Comparison of ENCODE assay signal across 8 cellular contexts in genomic region chr10:50552771-50553535, GRCh38.
A peak's percentile ranks its signal among the peaks of the same experiment; 100 is the strongest.
DNase-seq lines count a peak whose midpoint lies in the region; ATAC-seq and TF ChIP-seq lines count a peak whose summit lies in the region.

No MANE protein-coding gene starts in this region.

- no peak overlapping the region for H3K4me3 Mint-ChIP-seq in GM23338

- H3K4me3 ChIP-seq in GM23338, result no peak overlapping the region
- no peak overlapping the region for H3K4me3 ChIP-seq in fibroblast of pulmonary artery (replicated peaks; ENCODE audit: low read depth, low read length)
- no peak overlapping the region for H3K4me3 ChIP-seq in upper lobe of left lung
- no peak overlapping the region for H3K4me3 ChIP-seq in thyroid gland (replicated peaks in 1 of 3)

- peaks cover 16% of the 10 kb centered on the region; the same call in 1 of the 3 replicates for H3K36me3 Mint-ChIP-seq in GM23338 (ENCODE audit: low read depth)

- H3K36me3 ChIP-seq in GM23338 (ENCODE audit: insufficient read depth), result no peaks in the 10 kb centered on the region
- H3K36me3 ChIP-seq in upper lobe of left lung, result no peaks in the 10 kb centered on the region
- no peaks in the 10 kb centered on the region for H3K36me3 ChIP-seq in thyroid gland

- H3K27ac ChIP-seq in GM23338 (ENCODE audit: low read depth) (no peak overlapping the region), upper lobe of left lung (peak overlapping the region in 2 of 4 donors; percentile 43 to 52), thyroid gland (no peak overlapping the region)

- intact Hi-C loops in thyroid gland (cut with DNase I), result no loop called here

- WGBS in upper lobe of left lung, 2 donors, result 65 to 70% methylated on average over 4 of the region's 4 CpGs
- 84 to 89% methylated on average over 4 of the region's 4 CpGs for WGBS in thyroid gland, 2 donors

- peaks cover 2% of the 10 kb centered on the region for H3K27me3 Mint-ChIP-seq in GM23338 (ENCODE audit: insufficient read depth, low read depth, poor library complexity)

- H3K79me2 ChIP-seq in GM23338 (replicated peaks; ENCODE audit: insufficient read depth), result peaks cover 66% of the 10 kb centered on the region

- peak overlapping the region; percentile 33 for H3K27ac Mint-ChIP-seq in GM23338

- H3F3A ChIP-seq in GM23338 (replicated peaks; ENCODE audit: low read depth), result no peaks in the 10 kb centered on the region; the same call in 1 of the 2 replicates

- TF ChIP-seq CTCF in GM12872 (IDR thresholded peaks at IDR 0.05; ENCODE audit: insufficient read depth, low read depth, low read length), result peak; percentile 52
- TF ChIP-seq CTCF in GM23338 (conservative IDR thresholded peaks at IDR 0.05; ENCODE audit: low read depth in 2 of 2), result peak; percentile 45 to 60
- peak; percentile 33 for TF ChIP-seq CTCF in fibroblast of pulmonary artery (IDR thresholded peaks at IDR 0.05; ENCODE audit: low read length, missing control alignments)
- TF ChIP-seq CTCF in upper lobe of left lung (IDR thresholded peaks at IDR 0.05), result peak in 3 of 6 experiments; percentile 17 to 26 (median 18)
- TF ChIP-seq CTCF in thyroid gland (IDR thresholded peaks at IDR 0.05), result no peak

- H3K27me3 ChIP-seq in GM23338 (ENCODE audit: insufficient read depth), result no peaks in the 10 kb centered on the region
- no peaks in the 10 kb centered on the region for H3K27me3 ChIP-seq in upper lobe of left lung
- H3K27me3 ChIP-seq in thyroid gland, result no peaks in the 10 kb centered on the region

- peaks cover 43% of the 10 kb centered on the region for H3K4me1 ChIP-seq in GM23338 (ENCODE audit: insufficient read depth)
- peaks cover 13 to 35% (median 21%) of the 10 kb centered on the region in 4 donors for H3K4me1 ChIP-seq in upper lobe of left lung
- peaks cover 29 to 35% of the 10 kb centered on the region in 2 donors for H3K4me1 ChIP-seq in thyroid gland

- H3K9me2 ChIP-seq in GM23338 (ENCODE audit: insufficient read depth), result no peaks in the 10 kb centered on the region

- TF ChIP-seq POLR2A in upper lobe of left lung (IDR thresholded peaks at IDR 0.05) (no peak), thyroid gland (IDR thresholded peaks at IDR 0.05) (no peak)

- H3K4me1 Mint-ChIP-seq in GM23338, result peaks cover 50% of the 10 kb centered on the region

- no peaks in the 10 kb centered on the region for H4K20me1 ChIP-seq in GM23338 (replicated peaks; ENCODE audit: insufficient read depth)

- H3K9me3 Mint-ChIP-seq in GM23338, result peaks cover 10% of the 10 kb centered on the region; the same call in 2 of the 3 replicates

- H2AFZ ChIP-seq in GM23338, result no peak overlapping the region

- 0 out of 2 replicates have a peak overlapping the region, but pooled peaks have one; percentile 12 for H3K4me2 ChIP-seq in GM23338

- TF ChIP-seq EP300 in upper lobe of left lung (IDR thresholded peaks at IDR 0.05), result no peak

- ATAC-seq in GM23338 (peak; percentile 50), SK-N-SH treated with all-trans-retinoic acid at 6 μM for 48 hours (peak; percentile 58), upper lobe of left lung (ENCODE audit: low FRiP score in 2 of 2) (peak; percentile 6 to 56)

- H3K9me3 ChIP-seq in upper lobe of left lung (no peaks in the 10 kb centered on the region), thyroid gland (no peaks in the 10 kb centered on the region)

- DNase-seq in GM23338 (ENCODE audit: low spot score), result peak; percentile 63
- DNase-seq in fibroblast of pulmonary artery (ENCODE audit: low read depth), result peak; percentile 29
- DNase-seq in upper lobe of left lung, result peak in 1 of 2 donors; percentile 33
- DNase-seq in NCI-H2196 treated with DMSO at 0.1 percent for 48 hours (lab: John Stamatoyannopoulos, UW; ENCODE audit: unreplicated experiment), result no peak
- no peak for DNase-seq in SKM-1 (lab: John Stamatoyannopoulos, UW; ENCODE audit: unreplicated experiment)
- DNase-seq in thyroid gland, result no peak

TF ChIP-seq in GM23338, 12 proteins besides CTCF, POLR2A, EP300 and RAD21 (continues in another document):
- TF ChIP-seq JUNB (IDR thresholded peaks at IDR 0.05; ENCODE audit: unreplicated experiment) (no peak), EZH2phosphoT487 (IDR thresholded peaks at IDR 0.05; ENCODE audit: unreplicated experiment) (no peak), STAT1 (IDR thresholded peaks at IDR 0.05; ENCODE audit: unreplicated experiment) (no peak), CREB1 (CRISPR knock-in tag; IDR thresholded peaks at IDR 0.05; ENCODE audit: low read depth) (no peak), EZH2 (IDR thresholded peaks at IDR 0.05; ENCODE audit: low read depth, unreplicated experiment) (no peak), NANOG (IDR thresholded peaks at IDR 0.05; ENCODE audit: borderline replicate concordance) (no peak), ZNF114 (CRISPR knock-in tag; IDR thresholded peaks at IDR 0.05) (no peak)

TF ChIP-seq in SK-N-SH treated with all-trans-retinoic acid at 6 μM for 48 hours, 23 proteins besides CTCF, POLR2A, EP300 and RAD21:
- no peak for TF ChIP-seq TSHZ2 (CRISPR knock-in tag; IDR thresholded peaks at IDR 0.05)
- TF ChIP-seq OSR1 (CRISPR knock-in tag; IDR thresholded peaks at IDR 0.05), result no peak
- no peak for TF ChIP-seq ZNF8 (CRISPR knock-in tag; IDR thresholded peaks at IDR 0.05)
- no peak for TF ChIP-seq CSDC2 (CRISPR knock-in tag; IDR thresholded peaks at IDR 0.05)
TF ChIP-seq in SK-N-SH treated with all-trans-retinoic acid at 6 μM for 48 hours: peak in this region for 0.

Comparison
In these comparisons a context has a peak if more than half of its experiments do, and no peak if none do; other contexts are left out.
1. CTCF ChIP-seq: peak in GM12872 (single experiment), GM23338 (2 of 2) and fibroblast of pulmonary artery (single experiment); none in thyroid gland (0 of 6).
2. DNase-seq: peak in GM23338 (single experiment) and fibroblast of pulmonary artery (single experiment); none in NCI-H2196 treated with DMSO at 0.1 percent for 48 hours (single experiment), SKM-1 (single experiment) and thyroid gland (0 of 2).
3. Peak in every context shown above with its lines, with median percentiles within 50 percentile points of each other: ATAC-seq.